27 cellular contexts compared by ENCODE assay signal in genomic region chr16:66430214-66430613, GRCh38. TPM values are rescaled to one million over a fixed set of nuclear protein-coding genes. Genes with fewer than 3 reads are reported as not detected.
"Had no signal": no experiment of that assay in that cellular context is flagged by ENCODE, and none has a peak within 500 bp of the region (broad histone marks: within the 10 kb centered on the region; RNA-seq: fewer than 3 reads in every experiment).

No MANE protein-coding gene starts in this region.

- DNase-seq: naive thymus-derived CD4-positive, alpha-beta T cell; natural killer cell; nucleus accumbens; pancreas; right cardiac atrium; spleen; stimulated activated CD4-positive, alpha-beta T cell treated with anti-CD3 and anti-CD28 coated beads, Interleukin-12 subunit alpha, Interleukin-12 subunit beta, amount 100 ng/mL, for 4 hours; stimulated activated CD4-positive, alpha-beta T cell treated with anti-CD3 and anti-CD28 coated beads, Interleukin-1b, Interleukin-23, amount 100 ng/mL, for 48 hours; stimulated activated CD4-positive, alpha-beta T cell treated with anti-CD3 and anti-CD28 coated beads, Interleukin-4, amount 100 ng/mL, for 1 hour; stimulated activated CD4-positive, alpha-beta T cell treated with anti-CD3 and anti-CD28 coated beads, Interleukin-4, amount 100 ng/mL, for 4 hours; stimulated activated CD8-positive, alpha-beta memory T cell treated with anti-CD3 and anti-CD28 coated beads, Interleukin-4, amount 100 ng/mL, for 48 hours; stimulated activated naive CD4-positive, alpha-beta T cell; stimulated activated naive CD8-positive, alpha-beta T cell treated with anti-CD3 and anti-CD28 coated beads, Interleukin-15, Interleukin-2, amounts not matched to agents 100 U/mL and 50 U/mL, for 24 hours; stomach; thyroid gland; trophoblast cell; upper lobe of left lung; uterus had no signal

- H3K36me3 ChIP-seq: neutrophil, pancreas, prostate gland, spleen, stomach, thoracic aorta, thyroid gland, tibial nerve, upper lobe of left lung, uterus had no signal

- ATAC-seq: naive thymus-derived CD4-positive, alpha-beta T cell; natural killer cell; pancreas; right cardiac atrium; sciatic nerve; stimulated activated memory B cell treated with anti-CD40 and anti-IgM and Interleukin-4, amounts not matched to agents 10 μg/mL and 1 μg/mL and 100 μg/mL, for 72 hours; stimulated activated naive CD8-positive, alpha-beta T cell treated with anti-CD3 and anti-CD28 coated beads, Interleukin-15, Interleukin-2, amounts not matched to agents 100 U/mL and 50 U/mL, for 24 hours had no signal

- H3K4me1 Mint-ChIP-seq: nephron had no signal

- H3K27ac Mint-ChIP-seq: naive thymus-derived CD4-positive, alpha-beta T cell; natural killer cell; nephron; stimulated activated memory B cell treated with anti-CD40 and anti-IgM and Interleukin-4, amounts not matched to agents 10 μg/mL and 1 μg/mL and 100 μg/mL, for 72 hours had no signal

- H3K27me3 ChIP-seq: thyroid gland had no signal

- H3K9me3 ChIP-seq: neutrophil, pancreas, prostate gland, spleen, stomach, thoracic aorta, thyroid gland, tibial nerve, upper lobe of left lung, uterus had no signal

- H3K4me2 ChIP-seq: smooth muscle cell had no signal

- H3K4me1 ChIP-seq: pancreas, prostate gland had no signal

- H3K4me3 Mint-ChIP-seq: natural killer cell; stimulated activated memory B cell treated with anti-CD40 and anti-IgM and Interleukin-4, amounts not matched to agents 10 μg/mL and 1 μg/mL and 100 μg/mL, for 72 hours had no signal

- H3K9me3 Mint-ChIP-seq: natural killer cell; stimulated activated memory B cell treated with anti-CD40 and anti-IgM and Interleukin-4, amounts not matched to agents 10 μg/mL and 1 μg/mL and 100 μg/mL, for 72 hours had no signal

- H3K27ac ChIP-seq: neutrophil, pancreas, prostate gland, skin epidermis, spleen, stomach, thoracic aorta, thyroid gland, tibial nerve, upper lobe of left lung, uterus had no signal

- FAIRE-seq: pancreas had no signal

- H3K36me3 Mint-ChIP-seq: natural killer cell; stimulated activated memory B cell treated with anti-CD40 and anti-IgM and Interleukin-4, amounts not matched to agents 10 μg/mL and 1 μg/mL and 100 μg/mL, for 72 hours had no signal

- H3K4me3 ChIP-seq: pancreas, prostate gland, skin epidermis, smooth muscle cell, spleen, stomach, thoracic aorta, thyroid gland, tibial nerve, upper lobe of left lung, uterus had no signal

RNA-seq across cellular contexts. Expression of gene BEAN1, which starts 3.1 kb away (rescaled TPM):
- total RNA-seq: naive thymus-derived CD4-positive, alpha-beta T cell; natural killer cell had no signal
- polyA plus RNA-seq: naive thymus-derived CD4-positive, alpha-beta T cell had no signal
